In genomic region chr17:32792207-32792606, GRCh38 we compare ENCODE assay signal across 1 cellular context.
TF ChIP-seq lines count a peak whose summit lies in the region.

No MANE protein-coding gene starts in this region.

TF ChIP-seq in HepG2, 621 proteins besides CTCF, POLR2A, EP300 and RAD21 (continued from another document and continues in another):
- TF ChIP-seq PAXIP1 (CRISPR knock-in tag; conservative IDR thresholded peaks at IDR 0.05) = peak; percentile 71
- no peak for TF ChIP-seq SALL1 (CRISPR knock-in tag; IDR thresholded peaks at IDR 0.05)
- TF ChIP-seq DZIP1 (CRISPR knock-in tag; IDR thresholded peaks at IDR 0.05) = no peak
- peak; percentile 75 for TF ChIP-seq HNF4A (CRISPR knock-in tag; IDR thresholded peaks at IDR 0.05)
- TF ChIP-seq TMF1 (CRISPR knock-in tag; IDR thresholded peaks at IDR 0.05; ENCODE audit: low read depth) = no peak
- no peak for TF ChIP-seq ZBTB40 (IDR thresholded peaks at IDR 0.05)
- no peak for TF ChIP-seq ZBTB40 (CRISPR knock-in tag; IDR thresholded peaks at IDR 0.05)
- 0 out of 2 replicates have a peak, but pooled peaks have one; percentile 27 for TF ChIP-seq ZNF792 (CRISPR knock-in tag; IDR thresholded peaks at IDR 0.05)
- TF ChIP-seq NFE2L1 (CRISPR knock-in tag; IDR thresholded peaks at IDR 0.05; ENCODE audit: borderline replicate concordance) = no peak
- TF ChIP-seq ZNF740 (CRISPR knock-in tag; IDR thresholded peaks at IDR 0.05) = no peak
- no peak for TF ChIP-seq PRPF4 (IDR thresholded peaks at IDR 0.05; ENCODE audit: low read depth, low read length, poor library complexity, severe bottlenecking)
- TF ChIP-seq ARID5B (CRISPR knock-in tag; IDR thresholded peaks at IDR 0.05) = 0 out of 2 replicates have a peak, but pooled peaks have one; percentile 18
- no peak for TF ChIP-seq TOPORS (CRISPR knock-in tag; IDR thresholded peaks at IDR 0.05)
- TF ChIP-seq ZNF800 (CRISPR knock-in tag; IDR thresholded peaks at IDR 0.05) = no peak
- peak; percentile 69 for TF ChIP-seq CEBPG (CRISPR knock-in tag; IDR thresholded peaks at IDR 0.05)
- no peak for TF ChIP-seq NFYB (CRISPR knock-in tag; IDR thresholded peaks at IDR 0.05)
- TF ChIP-seq NFE2 (CRISPR knock-in tag; IDR thresholded peaks at IDR 0.05) = no peak
- no peak for TF ChIP-seq HHEX (CRISPR knock-in tag; IDR thresholded peaks at IDR 0.05)
- no peak for TF ChIP-seq IKZF5 (CRISPR knock-in tag; IDR thresholded peaks at IDR 0.05)
- TF ChIP-seq GATAD2A (CRISPR knock-in tag; IDR thresholded peaks at IDR 0.05) = peak; percentile 45; the same call in 1 of the 2 replicates
- no peak for TF ChIP-seq REXO4 (CRISPR knock-in tag; IDR thresholded peaks at IDR 0.05; ENCODE audit: borderline replicate concordance)
- no peak for TF ChIP-seq ZNF329 (CRISPR knock-in tag; IDR thresholded peaks at IDR 0.05; ENCODE audit: low read depth)
- no peak for TF ChIP-seq ERF (CRISPR knock-in tag; IDR thresholded peaks at IDR 0.05)
- TF ChIP-seq SIX1 (CRISPR knock-in tag; IDR thresholded peaks at IDR 0.05; ENCODE audit: borderline replicate concordance) = peak; percentile 79
- TF ChIP-seq EHMT2 (IDR thresholded peaks at IDR 0.05; ENCODE audit: borderline replicate concordance, low read depth, low read length) = no peak
- TF ChIP-seq ZNF546 (CRISPR knock-in tag; conservative IDR thresholded peaks at IDR 0.05) = no peak
- no peak for TF ChIP-seq ZNF747 (CRISPR knock-in tag; IDR thresholded peaks at IDR 0.05; ENCODE audit: borderline replicate concordance)
- no peak for TF ChIP-seq ZNF558 (CRISPR knock-in tag; IDR thresholded peaks at IDR 0.05; ENCODE audit: borderline replicate concordance)
- TF ChIP-seq ZBTB39 (CRISPR knock-in tag; IDR thresholded peaks at IDR 0.05) = no peak
- TF ChIP-seq PTBP1 (IDR thresholded peaks at IDR 0.05; ENCODE audit: low read depth, low read length, poor library complexity, severe bottlenecking) = no peak
- no peak for TF ChIP-seq KLF9 (CRISPR knock-in tag; IDR thresholded peaks at IDR 0.05; ENCODE audit: low read depth)
- no peak for TF ChIP-seq MTA3 (CRISPR knock-in tag; IDR thresholded peaks at IDR 0.05)
- no peak for TF ChIP-seq ZNF446 (CRISPR knock-in tag; IDR thresholded peaks at IDR 0.05)
